ENCODE assay signal across 13 cellular contexts in the genomic region with DNA sequence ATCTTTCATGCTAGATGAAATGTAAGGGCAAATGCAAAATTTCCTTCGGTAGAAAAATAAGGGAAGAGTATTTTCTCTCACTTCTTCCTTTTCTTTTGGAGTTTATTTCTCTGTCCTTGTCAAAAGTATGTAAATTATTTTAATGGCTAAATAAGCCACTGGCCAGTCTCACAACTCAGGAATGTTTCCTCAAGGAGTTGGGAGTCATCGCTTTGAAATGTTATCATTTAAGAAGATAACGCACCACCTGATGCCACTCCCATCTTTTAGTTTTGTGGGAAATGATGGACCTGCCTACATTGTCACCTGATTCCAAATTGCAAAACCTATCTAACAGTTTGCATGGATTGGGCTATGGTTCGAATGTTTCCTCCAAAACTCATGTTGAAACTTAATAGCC. TPM values are rescaled to one million over a fixed set of nuclear protein-coding genes. Genes with fewer than 3 reads are reported as not detected.
DNase-seq lines count a peak whose midpoint lies in the region; FAIRE-seq and TF ChIP-seq lines count a peak whose summit lies in the region.
"Had no signal": no experiment of that assay in that cellular context is flagged by ENCODE, and none has a peak within 500 bp of the region (broad histone marks: within the 10 kb centered on the region; RNA-seq: fewer than 3 reads in every experiment).

No MANE protein-coding gene starts in this region.

- no peak overlapping the region for H3K9ac ChIP-seq in neural progenitor cell

- H3K79me2 ChIP-seq in neural progenitor cell (ENCODE audit: low read depth), result no peaks in the 10 kb centered on the region

- peaks cover 6% of the 10 kb centered on the region for H3K9me3 Mint-ChIP-seq in neural progenitor cell
- H3K9me3 Mint-ChIP-seq in progenitor cell of endocrine pancreas (ENCODE audit: low read depth), result peaks cover 5% of the 10 kb centered on the region

- 54% methylated on average over 4 of the region's 4 CpGs for WGBS in prostate gland

- H3K4me1 Mint-ChIP-seq in neural progenitor cell (no peaks in the 10 kb centered on the region), progenitor cell of endocrine pancreas (ENCODE audit: low read depth) (peaks cover 6% of the 10 kb centered on the region)

- H3K27ac Mint-ChIP-seq in neural progenitor cell (no peak overlapping the region), progenitor cell of endocrine pancreas (no peak overlapping the region)
- H3K27ac Mint-ChIP-seq: CD4-positive, alpha-beta memory T cell had no signal

- TF ChIP-seq CTCF in neural progenitor cell (IDR thresholded peaks at IDR 0.05) (no peak), progenitor cell of endocrine pancreas (IDR thresholded peaks at IDR 0.05; ENCODE audit: unreplicated experiment) (no peak), prostate gland (IDR thresholded peaks at IDR 0.05) (no peak)

- H3K27me3 Mint-ChIP-seq in neural progenitor cell (ENCODE audit: insufficient read depth, low read depth) (no peaks in the 10 kb centered on the region), progenitor cell of endocrine pancreas (peaks cover 2% of the 10 kb centered on the region)

- H3K36me3 Mint-ChIP-seq in neural progenitor cell (no peaks in the 10 kb centered on the region), progenitor cell of endocrine pancreas (ENCODE audit: insufficient read depth) (no peaks in the 10 kb centered on the region)
- H3K36me3 Mint-ChIP-seq: CD4-positive, alpha-beta memory T cell had no signal

- H3K4me1 ChIP-seq in neural progenitor cell, result peaks cover 28% of the 10 kb centered on the region
- H3K4me1 ChIP-seq in prostate gland (replicated peaks), result no peaks in the 10 kb centered on the region

- H3K27ac ChIP-seq in neural progenitor cell (no peak overlapping the region), prostate gland (no peak overlapping the region)
- H3K27ac ChIP-seq: HL-60 had no signal

- H3K4me3 Mint-ChIP-seq in neural progenitor cell (no peak overlapping the region), progenitor cell of endocrine pancreas (ENCODE audit: low read depth) (no peak overlapping the region)
- H3K4me3 Mint-ChIP-seq: CD4-positive, alpha-beta memory T cell had no signal

- H2AFZ ChIP-seq in neural progenitor cell (replicated peaks), result peak overlapping the region; percentile 75

- peak overlapping the region; percentile 2 for H3K4me2 ChIP-seq in neural progenitor cell

- in situ Hi-C loops in Caki2 (cut with HindIII; ENCODE audit: low pct_unique_long_range_greater_than_20kb, low sequenced_read_pairs), result no loop called here

- peaks cover 27% of the 10 kb centered on the region for H3F3A ChIP-seq in neural progenitor cell (ENCODE audit: low read depth)

- H3K9me3 ChIP-seq in neural progenitor cell (ENCODE audit: low read depth) (no peaks in the 10 kb centered on the region), prostate gland (no peaks in the 10 kb centered on the region)

- no peaks in the 10 kb centered on the region for H4K20me1 ChIP-seq in neural progenitor cell (ENCODE audit: low read depth)

- peak; percentile 49 for DNase-seq in Caki2 (ENCODE audit: low read depth)
- peak; percentile 91 for DNase-seq in NCI-H226
- no peak for DNase-seq in neural progenitor cell (ENCODE audit: low spot score)
- no peak for DNase-seq in progenitor cell of endocrine pancreas (ENCODE audit: low spot score, unreplicated experiment)
- no peak for DNase-seq in cerebellum (ENCODE audit: low spot score)
- DNase-seq in prostate gland (ENCODE audit: low spot score), result no peak
- DNase-seq in ecto neural progenitor cell (ENCODE audit: low spot score), result no peak
- DNase-seq: CD4-positive, alpha-beta memory T cell; NCI-H1436 treated with DMSO at 0.1 percent for 48 hours; posterior cingulate gyrus; substantia nigra had no signal

- H3K36me3 ChIP-seq in neural progenitor cell, result no peaks in the 10 kb centered on the region
- no peaks in the 10 kb centered on the region for H3K36me3 ChIP-seq in prostate gland

- H3K27me3 ChIP-seq in neural progenitor cell (no peaks in the 10 kb centered on the region), prostate gland (replicated peaks; ENCODE audit: insufficient read depth) (no peaks in the 10 kb centered on the region)

- intact Hi-C loops in prostate gland (cut with DNase I), result loop anchor here (5.0 kb wide), 1 partner anchor 49 kb away; no protein-coding TSS in a partner anchor

- no peak for TF ChIP-seq POLR2A in prostate gland (IDR thresholded peaks at IDR 0.05)

- peak; percentile 18 for FAIRE-seq in endometrium (lab: Jason Lieb, UNC)

- no peak overlapping the region for H3K4me3 ChIP-seq in neural progenitor cell
- no peak overlapping the region for H3K4me3 ChIP-seq in prostate gland

RNA-seq across cellular contexts. Expression of gene PPM1B, which starts 32.5 kb away (rescaled TPM):
- total RNA-seq in Caki2 (2014; rRNA removed; shearing (Covaris generic); ENCODE audit: low replicate concordance), result 22.5 and 35.2 TPM in 2 replicates
- total RNA-seq in neural progenitor cell (ENCODE audit: low replicate concordance), result 57.6 and 86.6 TPM in 2 replicates
- 57.8 and 60.8 TPM in 2 replicates for total RNA-seq in progenitor cell of endocrine pancreas
- total RNA-seq in cerebellum, result 81.0 TPM
- 10 to 100 TPM; 59.9 to 65.4 TPM for total RNA-seq in prostate gland

Comparison
In these comparisons a context has a peak if more than half of its experiments do, and no peak if none do; other contexts are left out.
1. DNase-seq: peak in Caki2 (single experiment) and NCI-H226 (single experiment); none in neural progenitor cell (single experiment), progenitor cell of endocrine pancreas (single experiment), cerebellum (single experiment), prostate gland (single experiment) and ecto neural progenitor cell (single experiment).